In genomic region chr4:7837597-7838135, GRCh38 we compare ENCODE assay signal across 19 cellular contexts.
DNase-seq lines count a peak whose midpoint lies in the region; ATAC-seq, FAIRE-seq and TF ChIP-seq lines count a peak whose summit lies in the region.
"Had no signal": no experiment of that assay in that cellular context is flagged by ENCODE, and none has a peak within 500 bp of the region (broad histone marks: within the 10 kb centered on the region; RNA-seq: fewer than 3 reads in every experiment).

No MANE protein-coding gene starts in this region.

- no peaks in the 10 kb centered on the region for H3K27me3 ChIP-seq in astrocyte (ENCODE audit: insufficient read depth, low read length)
- H3K27me3 ChIP-seq: SJSA1 had no signal

- H4K20me1 ChIP-seq in astrocyte (ENCODE audit: insufficient read depth, low read length) = no peaks in the 10 kb centered on the region

- peaks cover 81% of the 10 kb centered on the region for H3K79me2 ChIP-seq in astrocyte (ENCODE audit: insufficient read depth, low read length)

- peaks cover 8 to 9% of the 10 kb centered on the region in 2 donors for H3K36me3 Mint-ChIP-seq in activated T-cell treated with anti-CD3 and anti-CD28 coated beads, Interleukin-2, amount 50 U/mL, for 72 hours (ENCODE audit: insufficient read depth in 2 of 2)
- peaks cover 30% of the 10 kb centered on the region for H3K36me3 Mint-ChIP-seq in astrocyte (ENCODE audit: low read depth, unreplicated experiment)

- H2AFZ ChIP-seq in astrocyte (ENCODE audit: low read depth, low read length) = no peak overlapping the region
- H2AFZ ChIP-seq: PC-9 had no signal

- no peak overlapping the region for H3K4me2 ChIP-seq in astrocyte (ENCODE audit: low read length)
- H3K4me2 ChIP-seq: PC-9 had no signal

- H3K4me1 ChIP-seq in astrocyte (ENCODE audit: insufficient read depth, low read length) = peaks cover 15% of the 10 kb centered on the region
- H3K4me1 ChIP-seq: Caco-2, HAP-1 had no signal

- DNase-seq in activated T-cell treated with anti-CD3 and anti-CD28 coated beads, Interleukin-2, amount 50 U/mL, for 72 hours = no peak
- DNase-seq in activated T-cell treated with anti-CD3 and anti-CD28 coated beads for 4 hours (no peak), astrocyte (ENCODE audit: low read depth) (no peak), islet precursor cell (peak; percentile 12), NCI-H748 treated with DMSO at 0.1 percent for 48 hours (lab: John Stamatoyannopoulos, UW) (no peak), OCI-M2 (lab: John Stamatoyannopoulos, UW; ENCODE audit: unreplicated experiment) (no peak), A172 (ENCODE audit: low spot score) (no peak), SHP77 (lab: John Stamatoyannopoulos, UW) (no peak)
- DNase-seq: Caco-2; CD4-positive, alpha-beta T cell; NCI-H187; NCI-H2107; NCI-H524; PC-9 had no signal

- peaks cover 41% of the 10 kb centered on the region for H3K36me3 ChIP-seq in astrocyte (ENCODE audit: insufficient read depth, low read length)
- H3K36me3 ChIP-seq: HAP-1 had no signal

- H3K27ac ChIP-seq in astrocyte (ENCODE audit: low read depth, low read length) = peak overlapping the region; percentile 28
- H3K27ac ChIP-seq: 22Rv1, PC-9, SJSA1 had no signal

- no peaks in the 10 kb centered on the region for H3K9me3 ChIP-seq in astrocyte (ENCODE audit: insufficient read depth, low read depth, low read length)
- H3K9me3 ChIP-seq: Caco-2, HAP-1, SJSA1 had no signal

- FAIRE-seq in astrocyte (lab: Jason Lieb, UNC) = no peak
- FAIRE-seq: G401.6, HTR-8/SVneo had no signal

- peaks cover 2 to 3% of the 10 kb centered on the region in 2 donors for H3K9me3 Mint-ChIP-seq in activated T-cell treated with anti-CD3 and anti-CD28 coated beads, Interleukin-2, amount 50 U/mL, for 72 hours
- peaks cover 2% of the 10 kb centered on the region for H3K9me3 Mint-ChIP-seq in astrocyte (ENCODE audit: unreplicated experiment)
- H3K9me3 Mint-ChIP-seq: CD4-positive, alpha-beta T cell had no signal

- H3K4me1 Mint-ChIP-seq in activated T-cell treated with anti-CD3 and anti-CD28 coated beads, Interleukin-2, amount 50 U/mL, for 72 hours (ENCODE audit: low read depth) = peaks cover under 1% of the 10 kb centered on the region
- H3K4me1 Mint-ChIP-seq in astrocyte (ENCODE audit: low read depth, unreplicated experiment) = peaks cover 25% of the 10 kb centered on the region

- ATAC-seq in activated T-cell treated with anti-CD3 and anti-CD28 coated beads, Interleukin-2, amount 50 U/mL, for 72 hours (replicated peaks in 1 of 2) = no peak

- no peak for TF ChIP-seq CTCF in astrocyte (IDR thresholded peaks at IDR 0.05; ENCODE audit: insufficient read depth, low read depth, low read length)

- peak overlapping the region; percentile 17 for H3K27ac Mint-ChIP-seq in activated T-cell treated with anti-CD3 and anti-CD28 coated beads, Interleukin-2, amount 50 U/mL, for 72 hours
- peak overlapping the region; percentile 47 for H3K27ac Mint-ChIP-seq in astrocyte (ENCODE audit: unreplicated experiment)
- H3K27ac Mint-ChIP-seq: CD4-positive, alpha-beta T cell had no signal

- no peaks in the 10 kb centered on the region for H3K27me3 Mint-ChIP-seq in activated T-cell treated with anti-CD3 and anti-CD28 coated beads, Interleukin-2, amount 50 U/mL, for 72 hours (ENCODE audit: low read depth)
- no peaks in the 10 kb centered on the region for H3K27me3 Mint-ChIP-seq in astrocyte (ENCODE audit: low read depth, unreplicated experiment)
- H3K27me3 Mint-ChIP-seq: CD4-positive, alpha-beta T cell had no signal

- no peak overlapping the region for H3K4me3 Mint-ChIP-seq in activated T-cell treated with anti-CD3 and anti-CD28 coated beads, Interleukin-2, amount 50 U/mL, for 72 hours
- H3K4me3 Mint-ChIP-seq in astrocyte (ENCODE audit: unreplicated experiment) = no peak overlapping the region
- H3K4me3 Mint-ChIP-seq: CD4-positive, alpha-beta T cell had no signal

- H3K4me3 ChIP-seq in astrocyte (ENCODE audit: insufficient read depth, low read depth, low read length) = no peak overlapping the region
- H3K4me3 ChIP-seq: HAP-1, PC-9, SJSA1 had no signal

- no peak overlapping the region for H3K9ac ChIP-seq in astrocyte (ENCODE audit: low read length)
